ENCODE assay signal across 35 cellular contexts in the genomic region with DNA sequence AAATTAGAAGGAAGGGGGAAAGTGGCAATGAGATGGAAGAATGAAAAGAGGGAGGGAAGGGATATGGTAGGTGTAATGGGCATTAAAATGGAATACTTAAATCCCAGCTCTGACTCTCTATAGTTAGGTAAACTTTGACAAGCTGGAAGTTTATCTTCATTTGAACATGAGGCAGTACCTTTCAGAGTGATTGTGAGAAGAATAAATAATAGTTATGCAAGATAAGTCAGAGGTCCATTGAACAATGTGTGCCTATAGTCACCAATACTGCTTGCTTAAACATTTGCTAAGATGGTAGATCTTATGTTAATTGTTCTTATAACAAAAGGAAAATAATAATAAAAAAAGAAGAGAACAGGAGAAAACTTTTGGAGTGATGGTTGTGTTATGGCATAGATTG.
"Had no signal": no experiment of that assay in that cellular context is flagged by ENCODE, and none has a peak within 500 bp of the region (broad histone marks: within the 10 kb centered on the region; RNA-seq: fewer than 3 reads in every experiment).

No MANE protein-coding gene starts in this region.

- H3K27me3 ChIP-seq: MG63 had no signal

- H3K9me3 ChIP-seq: MG63 had no signal

- H3K4me3 ChIP-seq: MG63 had no signal

- H3K27ac ChIP-seq: KMS-11 had no signal

- DNase-seq: Karpas-422, Kasumi-1, MG63, MM.1S, MV-4-11, NCI-H1048, NCI-H1092, NCI-H1092 treated with DMSO at 0.1 percent for 48 hours, NCI-H1105, NCI-H1105 treated with DMSO at 0.1 percent for 48 hours, NCI-H1417, NCI-H1417 treated with DMSO at 0.1 percent for 48 hours, NCI-H1436, NCI-H1436 treated with DMSO at 0.1 percent for 48 hours, NCI-H146, NCI-H1694, NCI-H1694 treated with DMSO at 0.1 percent for 48 hours, NCI-H187, NCI-H187 treated with DMSO at 0.1 percent for 48 hours, NCI-H1930, NCI-H2029, NCI-H2029 treated with DMSO at 0.1 percent for 48 hours, NCI-H2081, NCI-H2081 treated with DMSO at 0.1 percent for 48 hours, NCI-H2107, NCI-H2171, NCI-H2171 treated with DMSO at 0.1 percent for 48 hours, NCI-H2227 treated with DMSO at 0.1 percent for 48 hours, NCI-H226, NCI-H345, NCI-H446, NCI-H446 treated with DMSO at 0.1 percent for 48 hours, NCI-H510A, NCI-H510A treated with DMSO at 0.1 percent for 48 hours had no signal

- H3K36me3 ChIP-seq: MG63 had no signal

- H3K4me2 ChIP-seq: KMS-11 had no signal

- H3K9ac ChIP-seq: KMS-11 had no signal
